ENCODE assay signal across 23 cellular contexts in genomic region chr10:125795637-125796190, GRCh38. TPM values are rescaled to one million over a fixed set of nuclear protein-coding genes. Genes with fewer than 3 reads are reported as not detected.
DNase-seq lines count a peak whose midpoint lies in the region; ATAC-seq and TF ChIP-seq lines count a peak whose summit lies in the region.
"Had no signal": no experiment of that assay in that cellular context is flagged by ENCODE, and none has a peak within 500 bp of the region (broad histone marks: within the 10 kb centered on the region; RNA-seq: fewer than 3 reads in every experiment).

No MANE protein-coding gene starts in this region.

- H3K9me3 Mint-ChIP-seq in CD4-positive, alpha-beta memory T cell, result no peaks in the 10 kb centered on the region
- H3K9me3 Mint-ChIP-seq in activated CD4-positive, alpha-beta T cell treated with anti-CD3 and anti-CD28 coated beads for 36 hours (ENCODE audit: low read depth), result no peaks in the 10 kb centered on the region
- H3K9me3 Mint-ChIP-seq: CD14-positive monocyte, GM23338 had no signal

- H4K20me1 ChIP-seq in KMS-11 (ENCODE audit: insufficient read depth), result no peaks in the 10 kb centered on the region

- no peak overlapping the region for H3K4me3 ChIP-seq in CD4-positive, alpha-beta memory T cell (ENCODE audit: low read length in 2 of 2)
- H3K4me3 ChIP-seq in KMS-11 (IDR thresholded peaks at IDR 0.05; ENCODE audit: insufficient read depth, low read depth, low read length), result no peak overlapping the region
- H3K4me3 ChIP-seq: GM12878, GM23338 had no signal

- DNase-seq in CD4-positive, alpha-beta memory T cell, result no peak
- DNase-seq in caudate nucleus (lab: John Stamatoyannopoulos, UW), result no peak
- DNase-seq in substantia nigra (lab: John Stamatoyannopoulos, UW), result no peak
- no peak for DNase-seq in GDM1 (lab: John Stamatoyannopoulos, UW)
- DNase-seq in activated CD4-positive, alpha-beta T cell treated with anti-CD3 and anti-CD28 coated beads for 36 hours, result no peak
- no peak for DNase-seq in AG20443 (ENCODE audit: low spot score)
- DNase-seq: COR-L47, DMS 273 treated with DMSO at 0.1 percent for 48 hours, HCEC 1CT, NCI-H1105 treated with DMSO at 0.1 percent for 48 hours, NCI-H1694, NCI-H2081 treated with DMSO at 0.1 percent for 48 hours, NCI-H510A treated with DMSO at 0.1 percent for 48 hours, NCI-H774, SHP77 treated with DMSO at 0.1 percent for 48 hours had no signal

- H3K4me1 Mint-ChIP-seq in CD4-positive, alpha-beta memory T cell, result no peaks in the 10 kb centered on the region
- no peaks in the 10 kb centered on the region for H3K4me1 Mint-ChIP-seq in activated CD4-positive, alpha-beta T cell treated with anti-CD3 and anti-CD28 coated beads for 36 hours
- H3K4me1 Mint-ChIP-seq: CD14-positive monocyte, GM23338 had no signal

- no peak for ATAC-seq in activated CD4-positive, alpha-beta T cell treated with anti-CD3 and anti-CD28 coated beads for 36 hours
- ATAC-seq: GM12878, GM23338, SK-N-SH treated with all-trans-retinoic acid at 6 μM for 48 hours had no signal

- POLR2A ChIA-PET in CD4-positive, alpha-beta memory T cell (lab: Charles Lee; ENCODE audit: partially characterized antibody), result no interaction called here
- POLR2A ChIA-PET in activated CD4-positive, alpha-beta T cell treated with anti-CD3 and anti-CD28 coated beads for 36 hours (lab: Charles Lee), result no interaction called here

- no peak for TF ChIP-seq CTCF in KMS-11 (conservative IDR thresholded peaks at IDR 0.05; ENCODE audit: low read depth, low read length)

- H3K27ac ChIP-seq in CD4-positive, alpha-beta memory T cell (ENCODE audit: low read depth, low read length), result no peak overlapping the region
- H3K27ac ChIP-seq in KMS-11 (no peak overlapping the region), caudate nucleus (ENCODE audit: low read depth, low read length) (peak overlapping the region; percentile 54), substantia nigra (ENCODE audit: low read depth, low read length, poor library complexity, severe bottlenecking) (peak overlapping the region; percentile 73)

- no peak overlapping the region for H3K4me3 Mint-ChIP-seq in CD4-positive, alpha-beta memory T cell
- H3K4me3 Mint-ChIP-seq in activated CD4-positive, alpha-beta T cell treated with anti-CD3 and anti-CD28 coated beads for 36 hours, result no peak overlapping the region
- H3K4me3 Mint-ChIP-seq: CD14-positive monocyte, GM23338 had no signal

- no peaks in the 10 kb centered on the region for H3K79me2 ChIP-seq in KMS-11 (ENCODE audit: insufficient read depth, low read depth)

- H3K27me3 Mint-ChIP-seq in CD4-positive, alpha-beta memory T cell, result no peaks in the 10 kb centered on the region
- H3K27me3 Mint-ChIP-seq in activated CD4-positive, alpha-beta T cell treated with anti-CD3 and anti-CD28 coated beads for 36 hours, result no peaks in the 10 kb centered on the region

- H2AFZ ChIP-seq in KMS-11 (ENCODE audit: low read depth), result no peak overlapping the region
- H2AFZ ChIP-seq: GM23338 had no signal

- no peaks in the 10 kb centered on the region for H3K9me3 ChIP-seq in CD4-positive, alpha-beta memory T cell (ENCODE audit: control insufficient read depth in 1 of 2, low read length in 2 of 2)

- 0 out of 2 replicates have a peak overlapping the region, but pooled peaks have one; percentile 25 for H3K4me2 ChIP-seq in KMS-11
- H3K4me2 ChIP-seq: GM23338 had no signal

- intact Hi-C loops in CD4-positive, alpha-beta memory T cell (cut with micrococcal nuclease), result no loop called here
- intact Hi-C loops in activated CD4-positive, alpha-beta T cell treated with anti-CD3 and anti-CD28 coated beads for 36 hours (cut with DNase I, micrococcal nuclease), result no loop called here

- no peaks in the 10 kb centered on the region for H3K4me1 ChIP-seq in CD4-positive, alpha-beta memory T cell (ENCODE audit: insufficient read depth, low read length)
- peaks cover 20% of the 10 kb centered on the region for H3K4me1 ChIP-seq in KMS-11 (ENCODE audit: low read depth, poor library complexity, severe bottlenecking)

- H3K27ac Mint-ChIP-seq in CD4-positive, alpha-beta memory T cell, result peak overlapping the region in 4 of 7 donors; percentile 1 to 84 (median 46)
- no peak overlapping the region for H3K27ac Mint-ChIP-seq in activated CD4-positive, alpha-beta T cell treated with anti-CD3 and anti-CD28 coated beads for 36 hours
- H3K27ac Mint-ChIP-seq: GM23338 had no signal

- peaks cover 35% of the 10 kb centered on the region for H3K36me3 ChIP-seq in CD4-positive, alpha-beta memory T cell (ENCODE audit: insufficient read depth, low read length)
- no peaks in the 10 kb centered on the region for H3K36me3 ChIP-seq in KMS-11 (ENCODE audit: insufficient read depth)

- CTCF ChIA-PET in CD4-positive, alpha-beta memory T cell (lab: Charles Lee; ENCODE audit: partially characterized antibody), result no interaction called here
- CTCF ChIA-PET in activated CD4-positive, alpha-beta T cell treated with anti-CD3 and anti-CD28 coated beads for 36 hours (lab: Charles Lee), result no interaction called here

- H3K27me3 ChIP-seq in CD4-positive, alpha-beta memory T cell (ENCODE audit: insufficient read depth, low read length), result no peaks in the 10 kb centered on the region
- H3K27me3 ChIP-seq in KMS-11 (ENCODE audit: insufficient read depth, low read depth), result no peaks in the 10 kb centered on the region

- H3K36me3 Mint-ChIP-seq in CD4-positive, alpha-beta memory T cell, result peaks cover 38 to 62% of the 10 kb centered on the region in 2 donors
- H3K36me3 Mint-ChIP-seq in activated CD4-positive, alpha-beta T cell treated with anti-CD3 and anti-CD28 coated beads for 36 hours (ENCODE audit: low read depth), result peaks cover 12% of the 10 kb centered on the region

- H3K9ac ChIP-seq in KMS-11, result no peak overlapping the region

RNA-seq across cellular contexts. Expression of gene MMP21, which starts 20.1 kb away (rescaled TPM):
- total RNA-seq in CD4-positive, alpha-beta memory T cell, result under 1 TPM; 0.61 to 0.79 TPM
- polyA plus RNA-seq in CD4-positive, alpha-beta memory T cell, result not detected
- not detected for total RNA-seq in activated CD4-positive, alpha-beta T cell treated with anti-CD3 and anti-CD28 coated beads for 36 hours
- total RNA-seq: A673, Daoy, GM12878, GM23338, RPMI7951 had no signal
- polyA plus RNA-seq: CD14-positive monocyte, GM23338 had no signal

RNA-seq across cellular contexts. Expression of gene UROS, which starts 27.3 kb away (rescaled TPM):
- 10 to 100 TPM; 38.8 to 41.3 TPM for total RNA-seq in CD4-positive, alpha-beta memory T cell
- 10 to 100 TPM; 55.8 to 69.8 TPM for polyA plus RNA-seq in CD4-positive, alpha-beta memory T cell
- 10 to 100 TPM; 37.3 to 39.6 TPM for total RNA-seq in activated CD4-positive, alpha-beta T cell treated with anti-CD3 and anti-CD28 coated beads for 36 hours

RNA-seq across cellular contexts. Expression of gene BCCIP, which starts 27.6 kb away (rescaled TPM):
- 10 to 100 TPM; 35.4 to 40.7 TPM for total RNA-seq in CD4-positive, alpha-beta memory T cell
- 100 to 1,000 TPM in 1 of 2 donors, 10 to 100 TPM in 1; 80.4 to 108 TPM for polyA plus RNA-seq in CD4-positive, alpha-beta memory T cell
- 100 to 1,000 TPM; 106 to 115 TPM for total RNA-seq in activated CD4-positive, alpha-beta T cell treated with anti-CD3 and anti-CD28 coated beads for 36 hours

Comparison
In these comparisons a context has a peak if more than half of its experiments do, and no peak if none do; other contexts are left out.
1. H3K27ac ChIP-seq: peak in caudate nucleus (single experiment) and substantia nigra (single experiment); none in CD4-positive, alpha-beta memory T cell (single experiment) and KMS-11 (single experiment).